8 cellular contexts compared by ENCODE assay signal in the genomic region with DNA sequence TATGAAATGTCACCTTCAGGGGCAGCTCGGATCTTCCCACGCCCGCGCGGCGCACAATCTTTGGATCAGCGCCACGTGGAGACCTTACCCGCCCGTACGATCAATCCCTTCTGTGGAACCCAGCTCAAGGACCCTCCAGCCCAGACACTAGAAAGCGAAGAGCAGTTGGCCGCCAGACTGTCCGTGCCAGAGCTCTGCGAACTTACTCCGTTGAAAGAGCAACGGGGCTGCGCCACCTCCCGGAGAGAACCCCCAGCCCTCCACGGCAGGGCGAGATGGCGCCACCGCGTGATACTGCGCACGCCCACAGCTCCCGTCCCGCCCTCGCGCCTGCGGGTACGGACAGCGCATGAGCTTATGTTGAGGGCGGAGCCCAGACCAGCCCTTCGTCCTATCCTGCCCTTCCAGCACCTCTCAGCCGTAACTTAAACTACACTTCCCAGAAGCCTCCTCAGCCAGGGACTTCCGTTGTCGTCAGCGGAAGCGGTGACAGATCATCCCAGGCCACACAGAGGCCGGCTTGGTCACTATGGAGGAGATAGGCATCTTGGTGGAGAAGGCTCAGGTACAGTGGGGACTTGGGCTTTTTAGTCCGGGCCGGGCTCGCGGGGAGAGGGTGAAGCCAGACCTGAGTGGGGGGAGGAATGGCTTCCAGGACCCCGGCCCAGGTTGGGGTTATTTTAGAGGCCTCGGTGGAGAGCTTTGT. TPM values are rescaled to one million over a fixed set of nuclear protein-coding genes. Genes with fewer than 3 reads are reported as not detected.
DNase-seq lines count a peak whose midpoint lies in the region; ATAC-seq and TF ChIP-seq lines count a peak whose summit lies in the region.

A gene (plus strand): TSS at position 492 of the 706 bp plus-strand sequence. CDS start 38 bp downstream, at position 530.

- peak within 1 kb of the TSS; percentile 82 for H3K27ac ChIP-seq in KMS-11
- peak within 1 kb of the TSS; percentile 88 to 94 (median 93) for H3K27ac ChIP-seq in Peyer's patch
- peak within 1 kb of the TSS; percentile 86 to 91 (median 88) for H3K27ac ChIP-seq in esophagus muscularis mucosa (replicated peaks in 1 of 4)

- H3K27me3 Mint-ChIP-seq in activated T-cell treated with anti-CD3 and anti-CD28 coated beads, Interleukin-2, amount 50 U/mL, for 72 hours (ENCODE audit: low read depth): no peaks in the 10 kb centered on the region

- 0% methylated on average over 30 of the region's 47 CpGs for WGBS in esophagus muscularis mucosa

- peak within 1 kb of the TSS; percentile 100 for H3K27ac Mint-ChIP-seq in activated T-cell treated with anti-CD3 and anti-CD28 coated beads, Interleukin-2, amount 50 U/mL, for 72 hours
- peak within 1 kb of the TSS; percentile 99 for H3K27ac Mint-ChIP-seq in stimulated activated effector memory CD8-positive, alpha-beta T cell treated with anti-CD3 and anti-CD28 coated beads, Interleukin-12 subunit alpha, Interleukin-12 subunit beta, amount 100 ng/mL, for 72 hours

- no peaks in the 10 kb centered on the region for H3K9me3 Mint-ChIP-seq in activated T-cell treated with anti-CD3 and anti-CD28 coated beads, Interleukin-2, amount 50 U/mL, for 72 hours
- H3K9me3 Mint-ChIP-seq in stimulated activated effector memory CD8-positive, alpha-beta T cell treated with anti-CD3 and anti-CD28 coated beads, Interleukin-12 subunit alpha, Interleukin-12 subunit beta, amount 100 ng/mL, for 72 hours: no peaks in the 10 kb centered on the region

- no peaks in the 10 kb centered on the region for H3K27me3 ChIP-seq in KMS-11 (ENCODE audit: insufficient read depth, low read depth)
- H3K27me3 ChIP-seq in Peyer's patch: no peaks in the 10 kb centered on the region
- H3K27me3 ChIP-seq in esophagus muscularis mucosa: no peaks in the 10 kb centered on the region

- TF ChIP-seq POLR2A in Peyer's patch (IDR thresholded peaks at IDR 0.05) (peak; percentile 78 to 82), esophagus muscularis mucosa (IDR thresholded peaks at IDR 0.05; ENCODE audit: low read depth) (peak; percentile 66)

- peak within 1 kb of the TSS; percentile 87 for H3K9ac ChIP-seq in KMS-11

- peaks cover 7% of the 10 kb centered on the region; the same call in 1 of the 2 replicates for H3K36me3 ChIP-seq in KMS-11 (ENCODE audit: insufficient read depth)
- peaks cover 0 to 33% (median 0%) of the 10 kb centered on the region in 3 donors for H3K36me3 ChIP-seq in Peyer's patch
- H3K36me3 ChIP-seq in esophagus muscularis mucosa: peaks cover 24 to 39% (median 38%) of the 10 kb centered on the region in 4 donors

- TF ChIP-seq EP300 in esophagus muscularis mucosa (IDR thresholded peaks at IDR 0.05): no peak

- ATAC-seq in GM21723 (IDR thresholded peaks at IDR 0.05; ENCODE audit: unreplicated experiment): peak; percentile 92
- peak; percentile 96 for ATAC-seq in activated T-cell treated with anti-CD3 and anti-CD28 coated beads, Interleukin-2, amount 50 U/mL, for 72 hours (replicated peaks in 1 of 2)
- peak; percentile 97 for ATAC-seq in stimulated activated effector memory CD8-positive, alpha-beta T cell treated with anti-CD3 and anti-CD28 coated beads, Interleukin-12 subunit alpha, Interleukin-12 subunit beta, amount 100 ng/mL, for 72 hours

- peaks cover 58% of the 10 kb centered on the region for H3K4me1 Mint-ChIP-seq in activated T-cell treated with anti-CD3 and anti-CD28 coated beads, Interleukin-2, amount 50 U/mL, for 72 hours (ENCODE audit: low read depth)
- H3K4me1 Mint-ChIP-seq in stimulated activated effector memory CD8-positive, alpha-beta T cell treated with anti-CD3 and anti-CD28 coated beads, Interleukin-12 subunit alpha, Interleukin-12 subunit beta, amount 100 ng/mL, for 72 hours: peaks cover 62% of the 10 kb centered on the region

- DNase-seq in DMS79 (lab: John Stamatoyannopoulos, UW) (peak; percentile 99), Peyer's patch (peak; percentile 97 to 99 (median 99)), esophagus muscularis mucosa (ENCODE audit: extremely low spot score) (peak; percentile 99), myocyte (ENCODE audit: low read depth) (peak; percentile 99)
- DNase-seq in activated T-cell treated with anti-CD3 and anti-CD28 coated beads, Interleukin-2, amount 50 U/mL, for 72 hours: peak; percentile 99
- DNase-seq in stimulated activated effector memory CD8-positive, alpha-beta T cell treated with anti-CD3 and anti-CD28 coated beads, Interleukin-12 subunit alpha, Interleukin-12 subunit beta, amount 100 ng/mL, for 72 hours (ENCODE audit: low spot score in 2 of 2): peak; percentile 93 to 99

- H3K79me2 ChIP-seq in KMS-11 (ENCODE audit: insufficient read depth, low read depth): peaks cover 34% of the 10 kb centered on the region

- intact Hi-C loops in esophagus muscularis mucosa (cut with DNase I): no loop called here

- H3K4me3 ChIP-seq in KMS-11 (IDR thresholded peaks at IDR 0.05; ENCODE audit: insufficient read depth, low read depth, low read length): peak within 1 kb of the TSS; percentile 30
- peak within 1 kb of the TSS; percentile 60 to 84 (median 68) for H3K4me3 ChIP-seq in Peyer's patch
- peak within 1 kb of the TSS; percentile 82 to 88 (median 84) for H3K4me3 ChIP-seq in esophagus muscularis mucosa

- H3K4me3 Mint-ChIP-seq in activated T-cell treated with anti-CD3 and anti-CD28 coated beads, Interleukin-2, amount 50 U/mL, for 72 hours: peak within 1 kb of the TSS; percentile 90 to 96
- H3K4me3 Mint-ChIP-seq in stimulated activated effector memory CD8-positive, alpha-beta T cell treated with anti-CD3 and anti-CD28 coated beads, Interleukin-12 subunit alpha, Interleukin-12 subunit beta, amount 100 ng/mL, for 72 hours: peak within 1 kb of the TSS; percentile 97

- H3K9me3 ChIP-seq in Peyer's patch (no peaks in the 10 kb centered on the region), esophagus muscularis mucosa (no peaks in the 10 kb centered on the region)

- no peaks in the 10 kb centered on the region for H4K20me1 ChIP-seq in KMS-11 (ENCODE audit: insufficient read depth)

- H2AFZ ChIP-seq in KMS-11 (ENCODE audit: low read depth): peak within 1 kb of the TSS; percentile 81

- peaks cover 15 to 26% of the 10 kb centered on the region in 2 donors for H3K36me3 Mint-ChIP-seq in activated T-cell treated with anti-CD3 and anti-CD28 coated beads, Interleukin-2, amount 50 U/mL, for 72 hours (ENCODE audit: insufficient read depth in 2 of 2)
- peaks cover 58% of the 10 kb centered on the region for H3K36me3 Mint-ChIP-seq in stimulated activated effector memory CD8-positive, alpha-beta T cell treated with anti-CD3 and anti-CD28 coated beads, Interleukin-12 subunit alpha, Interleukin-12 subunit beta, amount 100 ng/mL, for 72 hours

- TF ChIP-seq CTCF in KMS-11 (conservative IDR thresholded peaks at IDR 0.05; ENCODE audit: low read depth, low read length) (peak; percentile 59), Peyer's patch (IDR thresholded peaks at IDR 0.05) (peak; percentile 83 to 98 (median 94)), esophagus muscularis mucosa (IDR thresholded peaks at IDR 0.05) (peak; percentile 67 to 80 (median 74))

- H3K4me1 ChIP-seq in KMS-11 (ENCODE audit: low read depth, poor library complexity, severe bottlenecking) (peaks cover 19% of the 10 kb centered on the region), Peyer's patch (peaks cover 0 to 20% (median 9%) of the 10 kb centered on the region in 4 donors), esophagus muscularis mucosa (peaks cover 17 to 33% (median 28%) of the 10 kb centered on the region in 4 donors)

- peak within 1 kb of the TSS; percentile 97 for H3K4me2 ChIP-seq in KMS-11

RNA-seq across cellular contexts. Expression of the gene that starts here (rescaled TPM):
- total RNA-seq in Peyer's patch (10 to 100 TPM; 74.4 to 97.9 (median 90.0) TPM), esophagus muscularis mucosa (10 to 100 TPM; 68.9 to 91.4 (median 89.2) TPM), myocyte (165 and 187 TPM in 2 replicates)
- 100 to 1,000 TPM; 101 to 114 TPM for total RNA-seq in activated T-cell treated with anti-CD3 and anti-CD28 coated beads, Interleukin-2, amount 50 U/mL, for 72 hours
- polyA plus RNA-seq in myocyte (2012): 130 TPM

Comparison
In these comparisons a context has a peak if more than half of its experiments do, and no peak if none do; other contexts are left out.
1. Peak in every context shown above with its lines: DNase-seq, ATAC-seq, H3K4me3 ChIP-seq and H3K27ac ChIP-seq.
2. H3K4me3 ChIP-seq: peak in every context shown above with its lines; median percentile 84 in esophagus muscularis mucosa; 68 in Peyer's patch; 30 in KMS-11.